In the genomic region with DNA sequence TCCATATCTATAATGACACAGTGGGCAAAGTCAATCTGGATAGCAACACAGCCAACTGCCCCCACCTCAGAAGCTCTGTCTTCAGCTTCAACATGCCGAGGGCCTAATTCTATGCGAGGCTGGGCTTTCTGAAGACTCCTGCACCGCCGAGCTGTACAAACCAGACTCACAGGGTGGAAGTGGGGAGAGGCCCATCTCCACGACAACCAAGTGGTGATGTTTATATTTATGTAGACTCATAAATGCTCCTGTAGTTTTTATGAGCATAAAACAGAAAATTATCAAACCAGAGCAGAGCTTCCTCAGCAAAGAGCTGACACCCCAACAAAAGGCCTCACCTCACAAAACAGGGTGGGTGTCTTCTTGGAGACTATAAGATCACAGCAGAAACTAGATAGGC, we compare ENCODE assay signal across 15 cellular contexts.
"Had no signal": no experiment of that assay in that cellular context is flagged by ENCODE, and none has a peak within 500 bp of the region (broad histone marks: within the 10 kb centered on the region; RNA-seq: fewer than 3 reads in every experiment).

No MANE protein-coding gene starts in this region.

- DNase-seq: activated CD4-positive, alpha-beta T cell treated with anti-CD3 and anti-CD28 coated beads, Interleukin-2, amount 50 U/mL, for 48 hours; activated naive CD4-positive, alpha-beta T cell; activated naive CD8-positive, alpha-beta T cell treated with anti-CD3 and anti-CD28 coated beads for 36 hours; amniotic stem cell; effector CD8-positive, alpha-beta T cell; hippocampal formation; left ventricle myocardium inferior; mammary epithelial cell; naive thymus-derived CD4-positive, alpha-beta T cell; stimulated activated CD4-positive, alpha-beta T cell treated with anti-CD3 and anti-CD28 coated beads, Interleukin-4, amount 100 ng/mL, for 24 hours; stimulated activated naive B cell treated with anti-CD40 and anti-IgM and Interleukin-4, amounts not matched to agents 10 μg/mL and 1 μg/mL and 100 μg/mL, for 72 hours had no signal

- H3K9me3 ChIP-seq: left ventricle myocardium inferior had no signal

- H3K36me3 Mint-ChIP-seq: activated naive CD8-positive, alpha-beta T cell treated with anti-CD3 and anti-CD28 coated beads for 36 hours; stimulated activated naive B cell treated with anti-CD40 and anti-IgM and Interleukin-4, amounts not matched to agents 10 μg/mL and 1 μg/mL and 100 μg/mL, for 72 hours had no signal

- H3K27ac Mint-ChIP-seq: activated naive CD8-positive, alpha-beta T cell treated with anti-CD3 and anti-CD28 coated beads for 36 hours; activated T-helper 17 cell treated with anti-CD3 and anti-CD28 coated beads, Interleukin-2, amount 50 U/mL, for 72 hours; naive thymus-derived CD4-positive, alpha-beta T cell; stimulated activated naive B cell treated with anti-CD40 and anti-IgM and Interleukin-4, amounts not matched to agents 10 μg/mL and 1 μg/mL and 100 μg/mL, for 72 hours had no signal

- H3K36me3 ChIP-seq: left ventricle myocardium inferior had no signal

- FAIRE-seq: islet of Langerhans had no signal

- H3K27ac ChIP-seq: left ventricle myocardium inferior had no signal

- H3K4me3 ChIP-seq: left ventricle myocardium inferior had no signal

- H3K4me3 Mint-ChIP-seq: activated naive CD8-positive, alpha-beta T cell treated with anti-CD3 and anti-CD28 coated beads for 36 hours; activated T-helper 17 cell treated with anti-CD3 and anti-CD28 coated beads, Interleukin-2, amount 50 U/mL, for 72 hours; naive thymus-derived CD4-positive, alpha-beta T cell; stimulated activated naive B cell treated with anti-CD40 and anti-IgM and Interleukin-4, amounts not matched to agents 10 μg/mL and 1 μg/mL and 100 μg/mL, for 72 hours had no signal

- ATAC-seq: activated T-helper 17 cell treated with anti-CD3 and anti-CD28 coated beads, Interleukin-2, amount 50 U/mL, for 72 hours; esophagus mucosa; naive thymus-derived CD4-positive, alpha-beta T cell; sciatic nerve; stimulated activated naive B cell treated with anti-CD40 and anti-IgM and Interleukin-4, amounts not matched to agents 10 μg/mL and 1 μg/mL and 100 μg/mL, for 72 hours had no signal

- H3K9me3 Mint-ChIP-seq: activated naive CD8-positive, alpha-beta T cell treated with anti-CD3 and anti-CD28 coated beads for 36 hours; activated T-helper 17 cell treated with anti-CD3 and anti-CD28 coated beads, Interleukin-2, amount 50 U/mL, for 72 hours; naive thymus-derived CD4-positive, alpha-beta T cell; stimulated activated naive B cell treated with anti-CD40 and anti-IgM and Interleukin-4, amounts not matched to agents 10 μg/mL and 1 μg/mL and 100 μg/mL, for 72 hours had no signal

- H3K4me1 Mint-ChIP-seq: activated naive CD8-positive, alpha-beta T cell treated with anti-CD3 and anti-CD28 coated beads for 36 hours; activated T-helper 17 cell treated with anti-CD3 and anti-CD28 coated beads, Interleukin-2, amount 50 U/mL, for 72 hours; stimulated activated naive B cell treated with anti-CD40 and anti-IgM and Interleukin-4, amounts not matched to agents 10 μg/mL and 1 μg/mL and 100 μg/mL, for 72 hours had no signal
